10 cellular contexts compared by ENCODE assay signal in genomic region chr3:152021951-152022461, GRCh38.
A peak's percentile ranks its signal among the peaks of the same experiment; 100 is the strongest.
DNase-seq lines count a peak whose midpoint lies in the region; ATAC-seq lines count a peak whose summit lies in the region.
"Had no signal": no experiment of that assay in that cellular context is flagged by ENCODE, and none has a peak within 500 bp of the region (broad histone marks: within the 10 kb centered on the region; RNA-seq: fewer than 3 reads in every experiment).

No MANE protein-coding gene starts in this region.

- H3K4me3 Mint-ChIP-seq in stimulated activated naive CD8-positive, alpha-beta T cell treated with anti-CD3 and anti-CD28 coated beads, Interleukin-15, amount 100 ng/mL, for 72 hours: no peak overlapping the region
- H3K4me3 Mint-ChIP-seq: GM23338 had no signal

- intact Hi-C loops in Right ventricle myocardium inferior (cut with DNase I): no loop called here

- peaks cover 4% of the 10 kb centered on the region for H3K27me3 Mint-ChIP-seq in stimulated activated naive CD8-positive, alpha-beta T cell treated with anti-CD3 and anti-CD28 coated beads, Interleukin-15, amount 100 ng/mL, for 72 hours

- H3K4me1 Mint-ChIP-seq in stimulated activated naive CD8-positive, alpha-beta T cell treated with anti-CD3 and anti-CD28 coated beads, Interleukin-15, amount 100 ng/mL, for 72 hours: no peaks in the 10 kb centered on the region

- DNase-seq in activated CD4-positive, CD25-positive, alpha-beta regulatory T cell treated with anti-CD3 and anti-CD28 coated beads, Interleukin-2, amount 50 U/mL, for 72 hours: no peak
- DNase-seq in SW480 (ENCODE audit: low spot score) (peak; percentile 85), fibroblast of peridontal ligament (ENCODE audit: extremely low read depth) (peak; percentile 29), AML-193 (lab: John Stamatoyannopoulos, UW) (no peak), superior temporal gyrus (ENCODE audit: extremely low spot score) (no peak), Right ventricle myocardium inferior (ENCODE audit: missing footprints) (no peak)
- DNase-seq in stimulated activated naive CD8-positive, alpha-beta T cell treated with anti-CD3 and anti-CD28 coated beads, Interleukin-15, amount 100 ng/mL, for 72 hours: no peak
- DNase-seq: glutamatergic neuron had no signal

- no peaks in the 10 kb centered on the region for H3K9me3 Mint-ChIP-seq in stimulated activated naive CD8-positive, alpha-beta T cell treated with anti-CD3 and anti-CD28 coated beads, Interleukin-15, amount 100 ng/mL, for 72 hours
- H3K9me3 Mint-ChIP-seq: GM23338 had no signal

- peak; percentile 41 to 49 for ATAC-seq in activated CD4-positive, CD25-positive, alpha-beta regulatory T cell treated with anti-CD3 and anti-CD28 coated beads, Interleukin-2, amount 50 U/mL, for 24 hours
- peak; percentile 52 for ATAC-seq in stimulated activated naive CD8-positive, alpha-beta T cell treated with anti-CD3 and anti-CD28 coated beads, Interleukin-15, amount 100 ng/mL, for 72 hours
- ATAC-seq in Right ventricle myocardium inferior: no peak
- ATAC-seq: GM23338 had no signal

- no peak overlapping the region for H3K27ac Mint-ChIP-seq in stimulated activated naive CD8-positive, alpha-beta T cell treated with anti-CD3 and anti-CD28 coated beads, Interleukin-15, amount 100 ng/mL, for 72 hours
- H3K27ac Mint-ChIP-seq: GM23338 had no signal

Comparison
In these comparisons a context has a peak if more than half of its experiments do, and no peak if none do; other contexts are left out.
1. DNase-seq: peak in SW480 (single experiment) and fibroblast of peridontal ligament (single experiment); none in activated CD4-positive, CD25-positive, alpha-beta regulatory T cell treated with anti-CD3 and anti-CD28 coated beads, Interleukin-2, amount 50 U/mL, for 72 hours (single experiment), stimulated activated naive CD8-positive, alpha-beta T cell treated with anti-CD3 and anti-CD28 coated beads, Interleukin-15, amount 100 ng/mL, for 72 hours (0 of 2), AML-193 (0 of 2), superior temporal gyrus (single experiment) and Right ventricle myocardium inferior (single experiment).